In the genomic region with DNA sequence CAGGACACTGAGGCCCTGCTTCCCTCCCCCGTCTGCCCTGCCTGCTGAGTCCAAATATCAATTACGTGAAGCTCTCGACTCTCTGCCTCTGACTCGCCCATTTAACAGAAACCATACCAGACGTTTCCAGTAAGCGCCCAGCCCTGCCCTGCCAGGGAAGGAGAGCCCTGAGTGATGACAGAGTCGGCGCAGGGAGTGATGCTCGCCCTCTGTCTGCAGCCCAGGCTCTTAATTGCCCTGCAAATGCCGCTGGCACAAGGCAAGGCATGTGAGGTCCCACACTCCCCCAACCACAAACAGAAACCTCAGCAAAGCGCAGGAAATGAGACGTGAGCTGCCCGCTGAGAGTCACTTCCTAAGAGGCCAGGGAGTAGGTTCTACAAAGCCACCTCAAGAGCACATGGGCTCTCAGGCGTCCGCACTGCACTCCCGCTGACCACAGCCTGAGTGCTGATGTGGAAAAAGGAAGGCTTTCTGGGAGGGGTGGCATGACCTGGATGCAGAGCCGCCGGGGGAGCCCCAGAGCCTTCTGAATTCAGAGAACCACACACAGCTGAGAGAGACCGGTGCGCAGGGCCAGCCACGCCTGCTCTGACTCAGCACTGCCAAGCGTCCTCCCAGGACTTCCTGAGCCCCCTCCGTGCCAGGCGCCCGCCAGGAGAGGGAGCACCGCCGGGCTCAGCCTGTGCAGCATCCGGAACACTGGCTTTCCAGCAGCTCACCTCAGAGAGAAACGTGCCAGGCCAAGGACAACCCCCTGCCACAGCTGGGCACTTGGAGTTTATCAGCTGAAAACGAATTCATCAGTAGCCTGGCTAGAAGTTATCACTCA, we compare ENCODE assay signal across 1 cellular context.
TF ChIP-seq lines count a peak whose summit lies in the region.

No MANE protein-coding gene starts in this region.

TF ChIP-seq in neural cell, 6 proteins besides CTCF, POLR2A, EP300 and RAD21 (continued from another document):
- TF ChIP-seq, protein P1, sequence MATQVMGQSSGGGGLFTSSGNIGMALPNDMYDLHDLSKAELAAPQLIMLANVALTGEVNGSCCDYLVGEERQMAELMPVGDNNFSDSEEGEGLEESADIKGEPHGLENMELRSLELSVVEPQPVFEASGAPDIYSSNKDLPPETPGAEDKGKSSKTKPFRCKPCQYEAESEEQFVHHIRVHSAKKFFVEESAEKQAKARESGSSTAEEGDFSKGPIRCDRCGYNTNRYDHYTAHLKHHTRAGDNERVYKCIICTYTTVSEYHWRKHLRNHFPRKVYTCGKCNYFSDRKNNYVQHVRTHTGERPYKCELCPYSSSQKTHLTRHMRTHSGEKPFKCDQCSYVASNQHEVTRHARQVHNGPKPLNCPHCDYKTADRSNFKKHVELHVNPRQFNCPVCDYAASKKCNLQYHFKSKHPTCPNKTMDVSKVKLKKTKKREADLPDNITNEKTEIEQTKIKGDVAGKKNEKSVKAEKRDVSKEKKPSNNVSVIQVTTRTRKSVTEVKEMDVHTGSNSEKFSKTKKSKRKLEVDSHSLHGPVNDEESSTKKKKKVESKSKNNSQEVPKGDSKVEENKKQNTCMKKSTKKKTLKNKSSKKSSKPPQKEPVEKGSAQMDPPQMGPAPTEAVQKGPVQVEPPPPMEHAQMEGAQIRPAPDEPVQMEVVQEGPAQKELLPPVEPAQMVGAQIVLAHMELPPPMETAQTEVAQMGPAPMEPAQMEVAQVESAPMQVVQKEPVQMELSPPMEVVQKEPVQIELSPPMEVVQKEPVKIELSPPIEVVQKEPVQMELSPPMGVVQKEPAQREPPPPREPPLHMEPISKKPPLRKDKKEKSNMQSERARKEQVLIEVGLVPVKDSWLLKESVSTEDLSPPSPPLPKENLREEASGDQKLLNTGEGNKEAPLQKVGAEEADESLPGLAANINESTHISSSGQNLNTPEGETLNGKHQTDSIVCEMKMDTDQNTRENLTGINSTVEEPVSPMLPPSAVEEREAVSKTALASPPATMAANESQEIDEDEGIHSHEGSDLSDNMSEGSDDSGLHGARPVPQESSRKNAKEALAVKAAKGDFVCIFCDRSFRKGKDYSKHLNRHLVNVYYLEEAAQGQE (IDR thresholded peaks at IDR 0.05; ENCODE audit: borderline replicate concordance): no peak
- TF ChIP-seq POLR2AphosphoS5 (IDR thresholded peaks at IDR 0.05) (no peak), MXI1 (conservative IDR thresholded peaks at IDR 0.05; ENCODE audit: poor library complexity, severe bottlenecking) (no peak), SMC3 (conservative IDR thresholded peaks at IDR 0.05; ENCODE audit: poor library complexity) (no peak), EZH2 (IDR thresholded peaks at IDR 0.05; ENCODE audit: borderline replicate concordance, insufficient read depth, low read length, poor library complexity, severe bottlenecking) (no peak)
